ENCODE assay signal across 9 cellular contexts in genomic region chr1:19010995-19011696, GRCh38. TPM values are rescaled to one million over a fixed set of nuclear protein-coding genes. Genes with fewer than 3 reads are reported as not detected.
A peak's percentile ranks its signal among the peaks of the same experiment; 100 is the strongest.
DNase-seq lines count a peak whose midpoint lies in the region; ATAC-seq, FAIRE-seq and TF ChIP-seq lines count a peak whose summit lies in the region.
"Had no signal": no experiment of that assay in that cellular context is flagged by ENCODE, and none has a peak within 500 bp of the region (broad histone marks: within the 10 kb centered on the region; RNA-seq: fewer than 3 reads in every experiment).

No MANE protein-coding gene starts in this region.

- no peak for TF ChIP-seq CTCF in CD4-positive, alpha-beta T cell (IDR thresholded peaks at IDR 0.05)
- TF ChIP-seq CTCF in lung (IDR thresholded peaks at IDR 0.05; ENCODE audit: control extremely low read depth, extremely low read depth) = no peak

- H3K9me3 Mint-ChIP-seq in CD4-positive, alpha-beta T cell = no peaks in the 10 kb centered on the region

- peak overlapping the region; percentile 14 for H3K4me3 Mint-ChIP-seq in CD4-positive, alpha-beta T cell

- CTCF ChIA-PET in CD4-positive, alpha-beta T cell (lab: Charles Lee) = no interaction called here

- peaks cover 29% of the 10 kb centered on the region for H3K4me1 Mint-ChIP-seq in CD4-positive, alpha-beta T cell (ENCODE audit: low read depth)

- H3K36me3 Mint-ChIP-seq in CD4-positive, alpha-beta T cell (ENCODE audit: low read depth) = no peaks in the 10 kb centered on the region

- H3K4me3 ChIP-seq in lung = no peak overlapping the region
- H3K4me3 ChIP-seq: HAP-1 had no signal

- H3K36me3 ChIP-seq in lung (ENCODE audit: control insufficient read depth in 2 of 2, insufficient read depth in 2 of 2, low read length in 2 of 2) = no peaks in the 10 kb centered on the region
- H3K36me3 ChIP-seq: HAP-1 had no signal

- no peaks in the 10 kb centered on the region for H3K27me3 ChIP-seq in CD4-positive, alpha-beta T cell (ENCODE audit: control insufficient read depth, insufficient read depth, low read length)
- no peaks in the 10 kb centered on the region for H3K27me3 ChIP-seq in lung (ENCODE audit: control insufficient read depth, insufficient read depth)

- FAIRE-seq in HTR-8/SVneo (lab: Jason Lieb, UNC) = peak; percentile 93

- POLR2A ChIA-PET in CD4-positive, alpha-beta T cell (lab: Charles Lee) = interaction anchor here (0.9 to 1.6 kb wide), 4 partner anchors 11 to 63 kb away, joined by 3 to 6 read pairs (median 4); no protein-coding TSS in a partner anchor

- H3K27ac Mint-ChIP-seq in CD4-positive, alpha-beta T cell = peak overlapping the region; percentile 6

- H3K27me3 Mint-ChIP-seq in CD4-positive, alpha-beta T cell = peaks cover 6% of the 10 kb centered on the region

- H3K27ac ChIP-seq in CD4-positive, alpha-beta T cell (ENCODE audit: low read depth, low read length) = no peak overlapping the region
- peak overlapping the region in 1 of 2 donors; percentile 70 for H3K27ac ChIP-seq in lung (ENCODE audit: low read depth in 1 of 2, low read length in 1 of 2)

- peaks cover 0 to 18% of the 10 kb centered on the region in 2 donors for H3K4me1 ChIP-seq in lung (ENCODE audit: control insufficient read depth in 2 of 2, insufficient read depth in 2 of 2, low read length in 2 of 2)
- H3K4me1 ChIP-seq: HAP-1 had no signal

- no peaks in the 10 kb centered on the region for H3K9me3 ChIP-seq in CD4-positive, alpha-beta T cell (ENCODE audit: control insufficient read depth, low read length)
- no peaks in the 10 kb centered on the region for H3K9me3 ChIP-seq in lung (ENCODE audit: control insufficient read depth in 2 of 2, insufficient read depth in 1 of 2, low read length in 1 of 2)
- H3K9me3 ChIP-seq: HAP-1 had no signal

- peak; percentile 91 for ATAC-seq in CD4-positive, alpha-beta T cell (ENCODE audit: poor library complexity)
- ATAC-seq in activated CD4-positive, CD25-positive, alpha-beta regulatory T cell treated with anti-CD3 and anti-CD28 coated beads, Interleukin-2, amount 50 U/mL, for 24 hours = peak; percentile 98
- peak; percentile 78 for ATAC-seq in lung (ENCODE audit: insufficient read depth, low FRiP score)
- no peak for ATAC-seq in GM18868 (IDR thresholded peaks at IDR 0.05; ENCODE audit: unreplicated experiment)

- intact Hi-C loops in CD4-positive, alpha-beta T cell (cut with DNase I, micrococcal nuclease) = loop anchor here (2.0 to 10.0 kb wide), 2 partner anchors 64 kb away; no protein-coding TSS in a partner anchor

- peak; percentile 20 to 71 (median 57) for DNase-seq in CD4-positive, alpha-beta T cell
- peak; percentile 79 for DNase-seq in HTR-8/SVneo (ENCODE audit: insufficient read length, low spot score)
- DNase-seq in central memory CD4-positive, alpha-beta T cell = peak; percentile 38
- DNase-seq in lung (ENCODE audit: low spot score) = peak; percentile 83
- DNase-seq in stimulated activated CD8-positive, alpha-beta memory T cell treated with anti-CD3 and anti-CD28 coated beads, Interleukin-15, amount 100 ng/mL, for 4 hours (ENCODE audit: low read depth in 2 of 2) = peak; percentile 40 to 48
- DNase-seq in NCI-H748 treated with DMSO at 0.1 percent for 48 hours (lab: John Stamatoyannopoulos, UW) = no peak

- WGBS in lung, 2 donors = 29 to 42% methylated on average over 18 of the region's 18 CpGs

RNA-seq across cellular contexts. Expression of gene IFFO2, which starts 54.7 kb away (rescaled TPM):
- 100 to 1,000 TPM; 106 to 112 TPM for total RNA-seq in CD4-positive, alpha-beta T cell
- 10 to 100 TPM in 1 of 2 donors, 1 to 10 TPM in 1; 8.7 to 18.9 TPM for total RNA-seq in lung
- polyA plus RNA-seq in lung = 1 to 10 TPM; 7.6 to 8.0 TPM

Comparison
In these comparisons a context has a peak if more than half of its experiments do, and no peak if none do; other contexts are left out.
1. RNA of gene IFFO2, which starts 54.7 kb away (total RNA-seq): 106 to 112 TPM in CD4-positive, alpha-beta T cell; 8.7 to 18.9 TPM in lung; every median in the first group is over 4 times any median in the second.